In genomic region chr3:147298511-147298982, GRCh38 we compare ENCODE assay signal across 2 cellular contexts.
TF ChIP-seq lines count a peak whose summit lies in the region.

No MANE protein-coding gene starts in this region.

TF ChIP-seq in HepG2, 621 proteins besides CTCF, POLR2A, EP300 and RAD21 (continued from another document):
- TF ChIP-seq UBTF (CRISPR knock-in tag; IDR thresholded peaks at IDR 0.05), result no peak
- no peak for TF ChIP-seq ZKSCAN1 (IDR thresholded peaks at IDR 0.05; ENCODE audit: low read length)
- TF ChIP-seq SOX6 (IDR thresholded peaks at IDR 0.05), result no peak
- no peak for TF ChIP-seq SOX6 (CRISPR knock-in tag; IDR thresholded peaks at IDR 0.05)
- no peak for TF ChIP-seq PHF8 (CRISPR knock-in tag; IDR thresholded peaks at IDR 0.05)
- TF ChIP-seq ZNF75D (CRISPR knock-in tag; IDR thresholded peaks at IDR 0.05; ENCODE audit: borderline replicate concordance), result no peak
- TF ChIP-seq GLMP (CRISPR knock-in tag; IDR thresholded peaks at IDR 0.05; ENCODE audit: borderline replicate concordance), result no peak
- no peak for TF ChIP-seq ZNF616 (CRISPR knock-in tag; IDR thresholded peaks at IDR 0.05; ENCODE audit: low read depth)
- no peak for TF ChIP-seq TFAP4 (IDR thresholded peaks at IDR 0.05; ENCODE audit: borderline replicate concordance, low read depth)
- no peak for TF ChIP-seq TFE3 (CRISPR knock-in tag; IDR thresholded peaks at IDR 0.05)
- TF ChIP-seq KLF6 (CRISPR knock-in tag; IDR thresholded peaks at IDR 0.05), result no peak
- TF ChIP-seq ZBTB21 (CRISPR knock-in tag; IDR thresholded peaks at IDR 0.05), result no peak
- TF ChIP-seq SNAI1 (CRISPR knock-in tag; IDR thresholded peaks at IDR 0.05; ENCODE audit: borderline replicate concordance), result no peak
- no peak for TF ChIP-seq ZNF331 (CRISPR knock-in tag; IDR thresholded peaks at IDR 0.05)

TF ChIP-seq in WTC11, 78 proteins besides CTCF, POLR2A, EP300 and RAD21 (continued from another document):
- no peak for TF ChIP-seq CBFB (CRISPR knock-in tag; IDR thresholded peaks at IDR 0.05; ENCODE audit: low read depth)
- no peak for TF ChIP-seq HMGXB4 (CRISPR knock-in tag; IDR thresholded peaks at IDR 0.05)
- TF ChIP-seq E2F1 (CRISPR knock-in tag; IDR thresholded peaks at IDR 0.05), result no peak
- no peak for TF ChIP-seq SOX15 (CRISPR knock-in tag; IDR thresholded peaks at IDR 0.05)
- TF ChIP-seq GRHL2 (CRISPR knock-in tag; IDR thresholded peaks at IDR 0.05; ENCODE audit: insufficient replicate concordance, severe bottlenecking), result no peak
- TF ChIP-seq ZNF317 (CRISPR knock-in tag; IDR thresholded peaks at IDR 0.05; ENCODE audit: borderline replicate concordance, low read depth), result no peak
- TF ChIP-seq JUN (CRISPR knock-in tag; IDR thresholded peaks at IDR 0.05), result no peak
- TF ChIP-seq ZMAT4 (CRISPR knock-in tag; IDR thresholded peaks at IDR 0.05), result no peak
- no peak for TF ChIP-seq NR2C2 (CRISPR knock-in tag; IDR thresholded peaks at IDR 0.05)
- TF ChIP-seq TEAD4 (CRISPR knock-in tag; IDR thresholded peaks at IDR 0.05), result no peak
- TF ChIP-seq MLX (CRISPR knock-in tag; IDR thresholded peaks at IDR 0.05), result no peak
- no peak for TF ChIP-seq FOXP4 (CRISPR knock-in tag; IDR thresholded peaks at IDR 0.05)
- no peak for TF ChIP-seq JAZF1 (CRISPR knock-in tag; IDR thresholded peaks at IDR 0.05)
